In the genomic region with DNA sequence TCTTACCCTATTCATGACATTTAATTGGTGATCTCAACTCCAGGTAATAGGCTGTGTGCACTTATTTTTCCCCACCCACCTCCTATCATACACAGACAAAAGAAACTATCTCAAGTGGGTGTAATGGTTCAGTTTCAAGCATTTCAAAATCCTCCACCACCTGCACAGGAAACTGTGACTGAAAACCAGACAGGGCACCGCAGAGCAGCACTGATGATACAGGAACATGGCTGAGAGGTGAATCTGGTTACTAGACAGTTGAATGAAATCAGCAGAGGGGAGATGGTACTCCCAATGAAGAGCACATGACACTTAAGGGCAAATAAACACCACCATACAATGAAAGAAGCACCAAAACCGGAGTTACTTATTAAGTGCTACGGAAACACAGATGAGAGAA, we compare ENCODE assay signal across 9 cellular contexts.
DNase-seq lines count a peak whose midpoint lies in the region; ATAC-seq, FAIRE-seq and TF ChIP-seq lines count a peak whose summit lies in the region.
"Had no signal": no experiment of that assay in that cellular context is flagged by ENCODE, and none has a peak within 500 bp of the region (broad histone marks: within the 10 kb centered on the region; RNA-seq: fewer than 3 reads in every experiment).

No MANE protein-coding gene starts in this region.

- H3K27ac ChIP-seq in ascending aorta, result peak overlapping the region; percentile 38 to 90
- no peak overlapping the region for H3K27ac ChIP-seq in pancreas
- H3K27ac ChIP-seq: neutrophil had no signal

- TF ChIP-seq CTCF in ascending aorta (IDR thresholded peaks at IDR 0.05), result no peak
- TF ChIP-seq CTCF in pancreas (IDR thresholded peaks at IDR 0.05), result no peak

- intact Hi-C loops in ascending aorta (cut with DNase I) (loop anchor here (5.0 to 10.0 kb wide), 2 partner anchors 286 to 292 kb away; partner anchors contain the start of gene ARSJ), pancreas (cut with DNase I) (no loop called here)

- H3K9me3 ChIP-seq in ascending aorta, result no peaks in the 10 kb centered on the region
- no peaks in the 10 kb centered on the region for H3K9me3 ChIP-seq in pancreas

- H3K27me3 ChIP-seq in ascending aorta (no peaks in the 10 kb centered on the region), pancreas (no peaks in the 10 kb centered on the region)
- H3K27me3 ChIP-seq: neutrophil had no signal

- 88 to 89% methylated on average over 3 of the region's 3 CpGs for WGBS in pancreas, 2 donors

- H3K4me1 ChIP-seq in ascending aorta, result peaks cover 16 to 24% of the 10 kb centered on the region in 2 donors
- H3K4me1 ChIP-seq in pancreas, result peaks cover 0 to 17% (median 12%) of the 10 kb centered on the region in 3 donors

- no peak for FAIRE-seq in urothelium cell line (lab: Jason Lieb, UNC)
- FAIRE-seq in pancreas (lab: Jason Lieb, UNC), result no peak
- FAIRE-seq: TTC549 had no signal

- H3K4me3 ChIP-seq in ascending aorta (no peak overlapping the region), pancreas (no peak overlapping the region)

- peak; percentile 96 for ATAC-seq in GM19328 (IDR thresholded peaks at IDR 0.05; ENCODE audit: unreplicated experiment)
- peak; percentile 98 for ATAC-seq in HG03045 (IDR thresholded peaks at IDR 0.05; ENCODE audit: unreplicated experiment)
- ATAC-seq in pancreas, result no peak

- DNase-seq in T follicular helper cell (ENCODE audit: low read depth), result peak; percentile 58
- no peak for DNase-seq in ascending aorta (ENCODE audit: low spot score in 2 of 2)
- DNase-seq in stimulated activated CD4-positive, alpha-beta T cell treated with anti-CD3 and anti-CD28 coated beads, TNF-alpha, amount 100 ng/mL, for 1 hour (ENCODE audit: low read depth in 3 of 3, low spot score in 1 of 3), result peak; percentile 22 to 40 (median 35)
- DNase-seq in urothelium cell line (ENCODE audit: low spot score), result no peak
- DNase-seq in pancreas, result no peak

- H3K36me3 ChIP-seq in ascending aorta, result no peaks in the 10 kb centered on the region
- H3K36me3 ChIP-seq in pancreas, result no peaks in the 10 kb centered on the region
- H3K36me3 ChIP-seq: neutrophil had no signal

Comparison
In these comparisons a context has a peak if more than half of its experiments do, and no peak if none do; other contexts are left out.
1. ATAC-seq: peak in GM19328 (single experiment) and HG03045 (single experiment); none in pancreas (0 of 4).
2. DNase-seq: peak in T follicular helper cell (single experiment) and stimulated activated CD4-positive, alpha-beta T cell treated with anti-CD3 and anti-CD28 coated beads, TNF-alpha, amount 100 ng/mL, for 1 hour (3 of 3); none in ascending aorta (0 of 2), urothelium cell line (single experiment) and pancreas (0 of 6).
3. H3K27ac ChIP-seq: peak in ascending aorta (2 of 2); none in pancreas (0 of 4).